14 cellular contexts compared by ENCODE assay signal in genomic region chr4:134202557-134202956, GRCh38. TPM values are rescaled to one million over a fixed set of nuclear protein-coding genes. Genes with fewer than 3 reads are reported as not detected.
DNase-seq lines count a peak whose midpoint lies in the region; ATAC-seq and TF ChIP-seq lines count a peak whose summit lies in the region.
"Had no signal": no experiment of that assay in that cellular context is flagged by ENCODE, and none has a peak within 500 bp of the region (broad histone marks: within the 10 kb centered on the region; RNA-seq: fewer than 3 reads in every experiment).

No MANE protein-coding gene starts in this region.

- H3K4me3 ChIP-seq in DND-41 (ENCODE audit: low read depth in 1 of 2, low read length in 2 of 2), result no peak overlapping the region
- no peak overlapping the region for H3K4me3 ChIP-seq in transverse colon

- H3K27ac ChIP-seq in DND-41 (ENCODE audit: low read length), result no peak overlapping the region
- H3K27ac ChIP-seq in transverse colon, result no peak overlapping the region

- H3K9me3 Mint-ChIP-seq in activated naive CD4-positive, alpha-beta T cell treated with anti-CD3 and anti-CD28 coated beads for 36 hours, result peaks cover 2% of the 10 kb centered on the region

- ATAC-seq in DND-41 (ENCODE audit: insufficient read depth, low read depth), result no peak
- ATAC-seq in HG02759 (IDR thresholded peaks at IDR 0.05; ENCODE audit: unreplicated experiment), result no peak
- ATAC-seq in HG02623 (IDR thresholded peaks at IDR 0.05; ENCODE audit: unreplicated experiment), result no peak

- peaks cover 10% of the 10 kb centered on the region for H3K27me3 Mint-ChIP-seq in activated naive CD4-positive, alpha-beta T cell treated with anti-CD3 and anti-CD28 coated beads for 36 hours (ENCODE audit: low read depth)
- H3K27me3 Mint-ChIP-seq: activated B cell treated with CpG ODN at 0.5 μM for 24 hours had no signal

- TF ChIP-seq CTCF in DND-41 (IDR thresholded peaks at IDR 0.05; ENCODE audit: borderline replicate concordance, extremely low read depth, low read length, poor library complexity, severe bottlenecking) (no peak), transverse colon (IDR thresholded peaks at IDR 0.05) (no peak)

- H3K9ac ChIP-seq in DND-41 (ENCODE audit: low read depth, low read length), result no peak overlapping the region

- no peaks in the 10 kb centered on the region for H3K36me3 Mint-ChIP-seq in activated naive CD4-positive, alpha-beta T cell treated with anti-CD3 and anti-CD28 coated beads for 36 hours (ENCODE audit: low read depth)
- H3K36me3 Mint-ChIP-seq: activated naive CD4-positive, alpha-beta T cell treated with anti-CD3 and anti-CD28 coated beads, Interleukin-2, amount 50 U/mL, for 24 hours had no signal

- intact Hi-C loops in transverse colon (cut with DNase I; ENCODE audit: low total_unique reads), result no loop called here
- intact Hi-C loops in activated naive CD4-positive, alpha-beta T cell treated with anti-CD3 and anti-CD28 coated beads for 36 hours (cut with micrococcal nuclease), result no loop called here

- CTCF ChIA-PET in activated naive CD4-positive, alpha-beta T cell treated with anti-CD3 and anti-CD28 coated beads for 36 hours (lab: Charles Lee), result no interaction called here

- no peaks in the 10 kb centered on the region for H3K4me1 Mint-ChIP-seq in activated naive CD4-positive, alpha-beta T cell treated with anti-CD3 and anti-CD28 coated beads for 36 hours (ENCODE audit: low read depth)
- H3K4me1 Mint-ChIP-seq: activated B cell treated with CpG ODN at 0.5 μM for 24 hours; activated naive CD4-positive, alpha-beta T cell treated with anti-CD3 and anti-CD28 coated beads, Interleukin-2, amount 50 U/mL, for 24 hours had no signal

- no peak overlapping the region for H2AFZ ChIP-seq in DND-41 (ENCODE audit: low read depth, low read length)

- H4K20me1 ChIP-seq in DND-41 (ENCODE audit: insufficient read depth, low read length), result no peaks in the 10 kb centered on the region

- H3K36me3 ChIP-seq in DND-41 (ENCODE audit: insufficient read depth, low read length) (no peaks in the 10 kb centered on the region), transverse colon (no peaks in the 10 kb centered on the region)
- H3K36me3 ChIP-seq: heart left ventricle had no signal

- no peak for TF ChIP-seq POLR2A in transverse colon (IDR thresholded peaks at IDR 0.05)

- H3K4me3 Mint-ChIP-seq in activated naive CD4-positive, alpha-beta T cell treated with anti-CD3 and anti-CD28 coated beads for 36 hours, result no peak overlapping the region
- H3K4me3 Mint-ChIP-seq: activated B cell treated with CpG ODN at 0.5 μM for 24 hours; activated naive CD4-positive, alpha-beta T cell treated with anti-CD3 and anti-CD28 coated beads, Interleukin-2, amount 50 U/mL, for 24 hours had no signal

- H3K9me3 ChIP-seq in DND-41 (ENCODE audit: insufficient read depth, low read length, severe bottlenecking) (peaks cover 12% of the 10 kb centered on the region), transverse colon (no peaks in the 10 kb centered on the region)
- H3K9me3 ChIP-seq: testis had no signal

- H3K27me3 ChIP-seq in DND-41 (ENCODE audit: insufficient read depth, low read length, poor library complexity) (no peaks in the 10 kb centered on the region), transverse colon (peaks cover 11% of the 10 kb centered on the region)
- H3K27me3 ChIP-seq: heart left ventricle, testis had no signal

- in situ Hi-C loops in transverse colon (cut with MboI; ENCODE audit: low pct_ligation_motif_present in 1 of 4, low pct_unique_long_range_greater_than_20kb in 1 of 4, low sequenced_read_pairs in 3 of 4), result no loop called here

- DNase-seq in DND-41 (peak; percentile 34), NCI-H1105 (lab: John Stamatoyannopoulos, UW) (peak; percentile 51), amniotic epithelial cell (ENCODE audit: low read depth) (peak; percentile 87), myocyte (ENCODE audit: low read depth) (peak; percentile 23), transverse colon (no peak)
- no peak for DNase-seq in activated naive CD4-positive, alpha-beta T cell treated with anti-CD3 and anti-CD28 coated beads for 36 hours
- DNase-seq: activated B cell treated with CpG ODN at 0.5 μM for 24 hours; C1 segment of cervical spinal cord; central memory CD4-positive, alpha-beta T cell; testis had no signal

- no peak overlapping the region for H3K4me2 ChIP-seq in DND-41 (ENCODE audit: insufficient read depth, low read length)

- 21 to 43% methylated on average over 3 of the region's 3 CpGs for WGBS in transverse colon (ENCODE audit: low coverage in 1 of 2), 2 donors

- TF ChIP-seq EP300 in transverse colon (IDR thresholded peaks at IDR 0.05; ENCODE audit: low read depth), result no peak

- H3K79me2 ChIP-seq in DND-41 (ENCODE audit: insufficient read depth, low read length), result peaks cover 39% of the 10 kb centered on the region

- no peak overlapping the region for H3K27ac Mint-ChIP-seq in activated naive CD4-positive, alpha-beta T cell treated with anti-CD3 and anti-CD28 coated beads for 36 hours
- H3K27ac Mint-ChIP-seq: activated B cell treated with CpG ODN at 0.5 μM for 24 hours; activated naive CD4-positive, alpha-beta T cell treated with anti-CD3 and anti-CD28 coated beads, Interleukin-2, amount 50 U/mL, for 24 hours had no signal

- H3K4me1 ChIP-seq in DND-41 (ENCODE audit: insufficient read depth, low read length) (peaks cover 12% of the 10 kb centered on the region; the same call in 1 of the 2 replicates), transverse colon (peaks cover 0 to 3% (median 0%) of the 10 kb centered on the region in 4 donors)

RNA-seq across cellular contexts. Expression of gene PABPC4L, which starts 1.0 kb away (rescaled TPM):
- total RNA-seq in myocyte, result 2.3 and 3.1 TPM in 2 replicates
- 0.34 TPM for polyA plus RNA-seq in myocyte (2012)
- under 1 TPM in 1 of 4 donors, not detected in 3; 0.32 TPM for total RNA-seq in transverse colon
- not detected for total RNA-seq in activated naive CD4-positive, alpha-beta T cell treated with anti-CD3 and anti-CD28 coated beads for 36 hours
- total RNA-seq: activated B cell treated with CpG ODN at 0.5 μM for 24 hours had no signal

Comparison
In these comparisons a context has a peak if more than half of its experiments do, and no peak if none do; other contexts are left out.
1. DNase-seq: peak in DND-41 (single experiment), NCI-H1105 (single experiment), amniotic epithelial cell (single experiment) and myocyte (single experiment); none in transverse colon (single experiment) and activated naive CD4-positive, alpha-beta T cell treated with anti-CD3 and anti-CD28 coated beads for 36 hours (single experiment).